ENCODE assay signal across 1 cellular context in genomic region chr13:52011690-52012511, GRCh38.
TF ChIP-seq lines count a peak whose summit lies in the region.

TSS of gene ALG11 (plus strand) at chr13:52012398. CDS start at chr13:52012419, 21 bp downstream.

TF ChIP-seq in HepG2, 621 proteins besides CTCF, POLR2A, EP300 and RAD21 (continued from another document and continues in another):
- TF ChIP-seq, protein P1, sequence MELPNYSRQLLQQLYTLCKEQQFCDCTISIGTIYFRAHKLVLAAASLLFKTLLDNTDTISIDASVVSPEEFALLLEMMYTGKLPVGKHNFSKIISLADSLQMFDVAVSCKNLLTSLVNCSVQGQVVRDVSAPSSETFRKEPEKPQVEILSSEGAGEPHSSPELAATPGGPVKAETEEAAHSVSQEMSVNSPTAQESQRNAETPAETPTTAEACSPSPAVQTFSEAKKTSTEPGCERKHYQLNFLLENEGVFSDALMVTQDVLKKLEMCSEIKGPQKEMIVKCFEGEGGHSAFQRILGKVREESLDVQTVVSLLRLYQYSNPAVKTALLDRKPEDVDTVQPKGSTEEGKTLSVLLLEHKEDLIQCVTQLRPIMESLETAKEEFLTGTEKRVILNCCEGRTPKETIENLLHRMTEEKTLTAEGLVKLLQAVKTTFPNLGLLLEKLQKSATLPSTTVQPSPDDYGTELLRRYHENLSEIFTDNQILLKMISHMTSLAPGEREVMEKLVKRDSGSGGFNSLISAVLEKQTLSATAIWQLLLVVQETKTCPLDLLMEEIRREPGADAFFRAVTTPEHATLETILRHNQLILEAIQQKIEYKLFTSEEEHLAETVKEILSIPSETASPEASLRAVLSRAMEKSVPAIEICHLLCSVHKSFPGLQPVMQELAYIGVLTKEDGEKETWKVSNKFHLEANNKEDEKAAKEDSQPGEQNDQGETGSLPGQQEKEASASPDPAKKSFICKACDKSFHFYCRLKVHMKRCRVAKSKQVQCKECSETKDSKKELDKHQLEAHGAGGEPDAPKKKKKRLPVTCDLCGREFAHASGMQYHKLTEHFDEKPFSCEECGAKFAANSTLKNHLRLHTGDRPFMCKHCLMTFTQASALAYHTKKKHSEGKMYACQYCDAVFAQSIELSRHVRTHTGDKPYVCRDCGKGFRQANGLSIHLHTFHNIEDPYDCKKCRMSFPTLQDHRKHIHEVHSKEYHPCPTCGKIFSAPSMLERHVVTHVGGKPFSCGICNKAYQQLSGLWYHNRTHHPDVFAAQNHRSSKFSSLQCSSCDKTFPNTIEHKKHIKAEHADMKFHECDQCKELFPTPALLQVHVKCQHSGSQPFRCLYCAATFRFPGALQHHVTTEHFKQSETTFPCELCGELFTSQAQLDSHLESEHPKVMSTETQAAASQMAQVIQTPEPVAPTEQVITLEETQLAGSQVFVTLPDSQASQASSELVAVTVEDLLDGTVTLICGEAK (IDR thresholded peaks at IDR 0.05), result no peak
- TF ChIP-seq, protein P1 (CRISPR knock-in tag; IDR thresholded peaks at IDR 0.05), result peak; percentile 64
- TF ChIP-seq, protein P2, sequence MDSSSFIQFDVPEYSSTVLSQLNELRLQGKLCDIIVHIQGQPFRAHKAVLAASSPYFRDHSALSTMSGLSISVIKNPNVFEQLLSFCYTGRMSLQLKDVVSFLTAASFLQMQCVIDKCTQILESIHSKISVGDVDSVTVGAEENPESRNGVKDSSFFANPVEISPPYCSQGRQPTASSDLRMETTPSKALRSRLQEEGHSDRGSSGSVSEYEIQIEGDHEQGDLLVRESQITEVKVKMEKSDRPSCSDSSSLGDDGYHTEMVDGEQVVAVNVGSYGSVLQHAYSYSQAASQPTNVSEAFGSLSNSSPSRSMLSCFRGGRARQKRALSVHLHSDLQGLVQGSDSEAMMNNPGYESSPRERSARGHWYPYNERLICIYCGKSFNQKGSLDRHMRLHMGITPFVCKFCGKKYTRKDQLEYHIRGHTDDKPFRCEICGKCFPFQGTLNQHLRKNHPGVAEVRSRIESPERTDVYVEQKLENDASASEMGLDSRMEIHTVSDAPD (CRISPR knock-in tag; IDR thresholded peaks at IDR 0.05), result no peak; the same call in 1 of the 2 replicates
- TF ChIP-seq ZBTB46 (CRISPR knock-in tag; IDR thresholded peaks at IDR 0.05; ENCODE audit: borderline replicate concordance) (no peak), ZNF530 (CRISPR knock-in tag; IDR thresholded peaks at IDR 0.05; ENCODE audit: low read depth) (no peak), CBX1 (IDR thresholded peaks at IDR 0.05; ENCODE audit: low read depth) (peak; percentile 61), ZNF800 (CRISPR knock-in tag; IDR thresholded peaks at IDR 0.05) (peak; percentile 91), ZNF614 (CRISPR knock-in tag; IDR thresholded peaks at IDR 0.05; ENCODE audit: borderline replicate concordance) (peak; percentile 74; the same call in 1 of the 2 replicates), ZFP36 (IDR thresholded peaks at IDR 0.05; ENCODE audit: borderline replicate concordance, low read depth, low read length, partially characterized antibody) (no peak), NFE2L1 (CRISPR knock-in tag; IDR thresholded peaks at IDR 0.05; ENCODE audit: borderline replicate concordance) (0 out of 2 replicates have a peak, but pooled peaks have one; percentile 36), POLR2AphosphoS5 (IDR thresholded peaks at IDR 0.05; ENCODE audit: low read depth, low read length) (peak; percentile 89), IRX3 (CRISPR knock-in tag; IDR thresholded peaks at IDR 0.05; ENCODE audit: borderline replicate concordance, low read depth) (peak; percentile 17; the same call in 1 of the 2 replicates), PBX3 (CRISPR knock-in tag; IDR thresholded peaks at IDR 0.05; ENCODE audit: borderline replicate concordance) (peak; percentile 83; the same call in 1 of the 2 replicates), BRCA1 (CRISPR knock-in tag; IDR thresholded peaks at IDR 0.05) (0 out of 2 replicates have a peak, but pooled peaks have one; percentile 68), ZNF20 (CRISPR knock-in tag; IDR thresholded peaks at IDR 0.05) (no peak), ZNF333 (CRISPR knock-in tag; IDR thresholded peaks at IDR 0.05; ENCODE audit: borderline replicate concordance) (0 out of 2 replicates have a peak, but pooled peaks have one; percentile 52), TOE1 (CRISPR knock-in tag; IDR thresholded peaks at IDR 0.05) (no peak; the same call in 1 of the 2 replicates), ETS1 (CRISPR knock-in tag; IDR thresholded peaks at IDR 0.05) (no peak), ZNF224 (CRISPR knock-in tag; IDR thresholded peaks at IDR 0.05) (peak; percentile 87; the same call in 1 of the 2 replicates), CBFB (CRISPR knock-in tag; IDR thresholded peaks at IDR 0.05) (peak; percentile 89), ZBTB25 (CRISPR knock-in tag; IDR thresholded peaks at IDR 0.05) (peak; percentile 83; the same call in 1 of the 2 replicates), MXD1 (CRISPR knock-in tag; IDR thresholded peaks at IDR 0.05) (peak; percentile 85; the same call in 1 of the 2 replicates), MYC (CRISPR knock-in tag; IDR thresholded peaks at IDR 0.05; ENCODE audit: borderline replicate concordance) (peak; percentile 82; the same call in 1 of the 2 replicates), ZNF326 (CRISPR knock-in tag; IDR thresholded peaks at IDR 0.05; ENCODE audit: borderline replicate concordance) (no peak), ZNF232 (CRISPR knock-in tag; IDR thresholded peaks at IDR 0.05; ENCODE audit: borderline replicate concordance) (no peak; the same call in 1 of the 2 replicates), ZNF563 (CRISPR knock-in tag; IDR thresholded peaks at IDR 0.05) (peak; percentile 96), HNRNPL (IDR thresholded peaks at IDR 0.05; ENCODE audit: low read depth, low read length) (peak; percentile 93)
- TF ChIP-seq, protein P3, sequence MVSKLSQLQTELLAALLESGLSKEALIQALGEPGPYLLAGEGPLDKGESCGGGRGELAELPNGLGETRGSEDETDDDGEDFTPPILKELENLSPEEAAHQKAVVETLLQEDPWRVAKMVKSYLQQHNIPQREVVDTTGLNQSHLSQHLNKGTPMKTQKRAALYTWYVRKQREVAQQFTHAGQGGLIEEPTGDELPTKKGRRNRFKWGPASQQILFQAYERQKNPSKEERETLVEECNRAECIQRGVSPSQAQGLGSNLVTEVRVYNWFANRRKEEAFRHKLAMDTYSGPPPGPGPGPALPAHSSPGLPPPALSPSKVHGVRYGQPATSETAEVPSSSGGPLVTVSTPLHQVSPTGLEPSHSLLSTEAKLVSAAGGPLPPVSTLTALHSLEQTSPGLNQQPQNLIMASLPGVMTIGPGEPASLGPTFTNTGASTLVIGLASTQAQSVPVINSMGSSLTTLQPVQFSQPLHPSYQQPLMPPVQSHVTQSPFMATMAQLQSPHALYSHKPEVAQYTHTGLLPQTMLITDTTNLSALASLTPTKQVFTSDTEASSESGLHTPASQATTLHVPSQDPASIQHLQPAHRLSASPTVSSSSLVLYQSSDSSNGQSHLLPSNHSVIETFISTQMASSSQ (IDR thresholded peaks at IDR 0.05; ENCODE audit: low read depth), result no peak
- TF ChIP-seq, protein P3 (CRISPR knock-in tag; IDR thresholded peaks at IDR 0.05; ENCODE audit: borderline replicate concordance), result peak; percentile 76
- TF ChIP-seq, protein P4, sequence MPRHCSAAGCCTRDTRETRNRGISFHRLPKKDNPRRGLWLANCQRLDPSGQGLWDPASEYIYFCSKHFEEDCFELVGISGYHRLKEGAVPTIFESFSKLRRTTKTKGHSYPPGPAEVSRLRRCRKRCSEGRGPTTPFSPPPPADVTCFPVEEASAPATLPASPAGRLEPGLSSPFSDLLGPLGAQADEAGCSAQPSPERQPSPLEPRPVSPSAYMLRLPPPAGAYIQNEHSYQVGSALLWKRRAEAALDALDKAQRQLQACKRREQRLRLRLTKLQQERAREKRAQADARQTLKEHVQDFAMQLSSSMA (CRISPR knock-in tag; IDR thresholded peaks at IDR 0.05), result peak; percentile 75
